Comparison of ENCODE assay signal across 8 cellular contexts in genomic region chr4:86453611-86454072, GRCh38.
DNase-seq lines count a peak whose midpoint lies in the region; ATAC-seq and TF ChIP-seq lines count a peak whose summit lies in the region.
"Not testable (repeated sequence)": the region's sequence is repeated elsewhere in the genome, so short reads cannot be mapped to it uniquely, and the experiment has no call there.

No MANE protein-coding gene starts in this region.

- H3K4me1 ChIP-seq in BE2C (peaks cover 18% of the 10 kb centered on the region), HAP-1 (peaks cover 50% of the 10 kb centered on the region), SJSA1 (replicated peaks) (peaks cover 28% of the 10 kb centered on the region)

- H3K27me3 ChIP-seq in BE2C; HAP-1 (ENCODE audit: low read depth); SJSA1 (replicated peaks): not testable (repeated sequence)

- not testable (repeated sequence) for H3K36me3 ChIP-seq in BE2C; HAP-1 (replicated peaks); SJSA1

- H3K9me3 ChIP-seq in BE2C; HAP-1; SJSA1 (replicated peaks): not testable (repeated sequence)

- in situ Hi-C loops in HAP-1 (cut with MboI; ENCODE audit: low sequenced_read_pairs): not testable (repeated sequence)

- H3K4me3 ChIP-seq in BE2C (ENCODE audit: low read depth, low read length); HAP-1: not testable (repeated sequence)
- H3K4me3 ChIP-seq in SJSA1: 0 out of 2 replicates have a peak overlapping the region, but pooled peaks have one; percentile 9

- peak overlapping the region; percentile 79 for H3K27ac ChIP-seq in SJSA1

- peak; percentile 30 for ATAC-seq in esophagus mucosa

- DNase-seq in BE2C: peak; percentile 22
- DNase-seq in HAP-1 (ENCODE audit: low spot score in 2 of 2): peak; percentile 34 to 64
- DNase-seq in NCI-H1436 treated with DMSO at 0.1 percent for 48 hours (lab: John Stamatoyannopoulos, UW): peak; percentile 88
- peak; percentile 57 for DNase-seq in NCI-H345 (lab: John Stamatoyannopoulos, UW)
- DNase-seq in SJSA1 (ENCODE audit: low read depth in 1 of 2, low spot score in 2 of 2): peak; percentile 75 to 85
- DNase-seq in islet precursor cell: peak; percentile 79
- DNase-seq in renal cortical epithelial cell (ENCODE audit: low read depth): peak; percentile 22

- not testable (repeated sequence) for TF ChIP-seq CTCF in BE2C (IDR thresholded peaks at IDR 0.05; ENCODE audit: low read depth, low read length)

Comparison
In these comparisons a context has a peak if more than half of its experiments do, and no peak if none do; other contexts are left out.
1. DNase-seq: peak in every context shown above with its lines; median percentile 88 in NCI-H1436 treated with DMSO at 0.1 percent for 48 hours; 80 in SJSA1; 79 in islet precursor cell; 57 in NCI-H345; 49 in HAP-1; 22 in BE2C; 22 in renal cortical epithelial cell.